In genomic region chr20:16391003-16391402, GRCh38 we compare ENCODE assay signal across 1 cellular context.
TF ChIP-seq lines count a peak whose summit lies in the region.

No MANE protein-coding gene starts in this region.

TF ChIP-seq in HepG2, 621 proteins besides CTCF, POLR2A, EP300 and RAD21 (continued from another document):
- no peak for TF ChIP-seq ZBTB42 (CRISPR knock-in tag; IDR thresholded peaks at IDR 0.05)
